In the genomic region with DNA sequence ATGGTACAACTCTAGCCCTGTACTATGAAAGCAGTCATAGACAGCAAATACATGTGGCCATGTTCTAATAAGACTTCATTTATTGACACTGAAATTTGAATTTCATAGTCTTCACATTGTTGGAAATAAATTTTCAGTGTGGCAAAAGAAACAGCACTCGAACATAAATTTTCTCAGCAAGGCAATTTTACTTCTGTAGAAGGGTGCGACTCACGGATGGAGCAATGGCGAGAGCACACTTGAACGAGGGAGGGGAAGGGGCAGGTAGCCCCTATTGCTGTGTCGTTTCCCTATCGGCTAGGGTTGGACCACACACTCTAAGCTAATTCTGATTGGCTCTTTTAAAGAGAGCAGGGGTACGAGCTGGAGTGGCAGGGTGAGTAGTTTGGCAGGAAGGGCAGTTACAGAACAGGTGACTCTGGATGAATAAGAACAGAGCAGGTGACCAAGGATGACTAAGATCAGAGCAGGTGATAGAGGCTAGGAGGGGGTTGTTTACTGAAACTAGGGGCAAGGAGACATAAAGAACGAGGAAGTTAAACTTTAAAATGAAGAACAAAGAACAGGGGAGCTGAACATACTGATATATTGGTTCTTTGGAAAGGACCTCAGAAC, we compare ENCODE assay signal across 14 cellular contexts. TPM values are rescaled to one million over a fixed set of nuclear protein-coding genes. Genes with fewer than 3 reads are reported as not detected.
DNase-seq lines count a peak whose midpoint lies in the region; FAIRE-seq and TF ChIP-seq lines count a peak whose summit lies in the region.
"Had no signal": no experiment of that assay in that cellular context is flagged by ENCODE, and none has a peak within 500 bp of the region (broad histone marks: within the 10 kb centered on the region; RNA-seq: fewer than 3 reads in every experiment).

No MANE protein-coding gene starts in this region.

- peaks cover 50% of the 10 kb centered on the region for H3K4me1 Mint-ChIP-seq in astrocyte (ENCODE audit: low read depth, unreplicated experiment)
- peaks cover 4% of the 10 kb centered on the region for H3K4me1 Mint-ChIP-seq in mesothelial cell of epicardium

- H4K20me1 ChIP-seq in astrocyte (ENCODE audit: insufficient read depth, low read length): peaks cover 74% of the 10 kb centered on the region

- TF ChIP-seq POLR2A in GM12892 (IDR thresholded peaks at IDR 0.05; ENCODE audit: low read depth, low read length): no peak

- H3K27ac Mint-ChIP-seq in astrocyte (ENCODE audit: unreplicated experiment) (peak overlapping the region; percentile 54), mesothelial cell of epicardium (no peak overlapping the region)

- FAIRE-seq in GM12892 (lab: Jason Lieb, UNC) (peak; percentile 46), astrocyte (lab: Jason Lieb, UNC) (no peak)

- H3K9me3 ChIP-seq in astrocyte (ENCODE audit: insufficient read depth, low read depth, low read length): no peaks in the 10 kb centered on the region

- H3K4me1 ChIP-seq in astrocyte (ENCODE audit: insufficient read depth, low read length): no peaks in the 10 kb centered on the region

- H3K36me3 Mint-ChIP-seq in astrocyte (ENCODE audit: low read depth, unreplicated experiment) (peaks cover 30% of the 10 kb centered on the region), mesothelial cell of epicardium (peaks cover 24% of the 10 kb centered on the region)

- no peak overlapping the region for H2AFZ ChIP-seq in astrocyte (ENCODE audit: low read depth, low read length)

- TF ChIP-seq CTCF in astrocyte (IDR thresholded peaks at IDR 0.05; ENCODE audit: insufficient read depth, low read depth, low read length): no peak
- TF ChIP-seq CTCF in mesothelial cell of epicardium (IDR thresholded peaks at IDR 0.05; ENCODE audit: unreplicated experiment): no peak

- H3K4me3 Mint-ChIP-seq in astrocyte (ENCODE audit: unreplicated experiment) (no peak overlapping the region), mesothelial cell of epicardium (no peak overlapping the region)

- H3K27me3 Mint-ChIP-seq in astrocyte (ENCODE audit: low read depth, unreplicated experiment) (no peaks in the 10 kb centered on the region), mesothelial cell of epicardium (ENCODE audit: low read depth) (no peaks in the 10 kb centered on the region)

- no peak overlapping the region for H3K4me3 ChIP-seq in astrocyte (ENCODE audit: insufficient read depth, low read depth, low read length)

- no peak overlapping the region for H3K4me2 ChIP-seq in astrocyte (ENCODE audit: low read length)

- H3K27ac ChIP-seq in astrocyte (ENCODE audit: low read depth, low read length): no peak overlapping the region

- H3K79me2 ChIP-seq in astrocyte (ENCODE audit: insufficient read depth, low read length): peaks cover 6% of the 10 kb centered on the region

- H3K9ac ChIP-seq in astrocyte (ENCODE audit: low read length): no peak overlapping the region

- H3K9me3 Mint-ChIP-seq in astrocyte (ENCODE audit: unreplicated experiment): peaks cover 9% of the 10 kb centered on the region
- peaks cover 22% of the 10 kb centered on the region for H3K9me3 Mint-ChIP-seq in mesothelial cell of epicardium

- H3K36me3 ChIP-seq in astrocyte (ENCODE audit: insufficient read depth, low read length): peaks cover 3% of the 10 kb centered on the region

- H3K27me3 ChIP-seq in astrocyte (ENCODE audit: insufficient read depth, low read length): no peaks in the 10 kb centered on the region

- DNase-seq in GM12892 (ENCODE audit: insufficient read length) (no peak), astrocyte (ENCODE audit: low read depth) (no peak), kidney tubule cell (ENCODE audit: low spot score) (peak; percentile 52), HPDE6-E6E7 (ENCODE audit: extremely low spot score) (no peak), NCI-H1092 treated with DMSO at 0.1 percent for 48 hours (lab: John Stamatoyannopoulos, UW) (no peak), mesothelial cell of epicardium (ENCODE audit: low spot score in 2 of 2, unreplicated experiment in 2 of 2) (no peak), superior temporal gyrus (ENCODE audit: extremely low spot score) (no peak)
- DNase-seq: KBM-7; NCI-H146; NCI-H2081 treated with DMSO at 0.1 percent for 48 hours; NCI-H2227 treated with DMSO at 0.1 percent for 48 hours; NCI-H524 treated with DMSO at 0.1 percent for 48 hours; NK-92 treated with Interleukin-12 subunit alpha and Interleukin-12 subunit beta, amount 100 ng/mL, for 24 hours; PC-3 had no signal

RNA-seq across cellular contexts. Expression of gene LRRC4, which starts 52.0 kb away (rescaled TPM):
- polyA plus RNA-seq in GM12892 (2012; ENCODE audit: missing spikeins): 0.40 TPM
- total RNA-seq in astrocyte (4.4 and 4.5 TPM in 2 replicates), mesothelial cell of epicardium (2.3 to 3.2 TPM (median 2.9 TPM) in 3 replicates)
